Comparison of ENCODE assay signal across 8 cellular contexts in genomic region chr7:92836489-92837213, GRCh38. TPM values are rescaled to one million over a fixed set of nuclear protein-coding genes. Genes with fewer than 3 reads are reported as not detected.
A peak's percentile ranks its signal among the peaks of the same experiment; 100 is the strongest.
DNase-seq lines count a peak whose midpoint lies in the region; ATAC-seq, FAIRE-seq and TF ChIP-seq lines count a peak whose summit lies in the region.

Gene CDK6 (minus strand): TSS chr7:92836573. CDS start chr7:92833323, 3,250 bp downstream.

- H3K79me2 ChIP-seq in K562 (ENCODE audit: control insufficient read depth, insufficient read depth, low read length) (peaks cover 58% of the 10 kb centered on the region), smooth muscle cell (ENCODE audit: low read depth) (peaks cover 25% of the 10 kb centered on the region)

- H3K4me1 Mint-ChIP-seq in CD8-positive, alpha-beta T cell (ENCODE audit: low read depth): peaks cover 31% of the 10 kb centered on the region

- H2AFZ ChIP-seq in K562 (ENCODE audit: low read depth, low read length) (peak within 1 kb of the TSS; percentile 90), smooth muscle cell (ENCODE audit: low read depth) (peak within 1 kb of the TSS; percentile 82)

- peaks cover 5% of the 10 kb centered on the region for H3F3A ChIP-seq in smooth muscle cell (ENCODE audit: low read depth)

- H3K27me3 ChIP-seq in CD8-positive, alpha-beta T cell (ENCODE audit: insufficient read depth, low read length): peaks cover 3% of the 10 kb centered on the region
- no peaks in the 10 kb centered on the region for H3K27me3 ChIP-seq in K562 (ENCODE audit: control insufficient read depth in 2 of 2, insufficient read depth in 2 of 2, low read length in 2 of 2)
- peaks cover 54% of the 10 kb centered on the region for H3K27me3 ChIP-seq in iPS-20b (ENCODE audit: insufficient read depth, low read length)
- no peaks in the 10 kb centered on the region for H3K27me3 ChIP-seq in smooth muscle cell (ENCODE audit: low read depth)

- in situ Hi-C loops in K562 (cut with MboI) (no loop called here), KBM-7 (cut with MboI; ENCODE audit: low pct_unique_long_range_greater_than_20kb, low sequenced_read_pairs) (no loop called here)

- H3K27ac ChIP-seq in CD8-positive, alpha-beta T cell (ENCODE audit: low read depth, low read length): peak within 1 kb of the TSS; percentile 46
- H3K27ac ChIP-seq in K562 (ENCODE audit: extremely low read depth, low read depth, low read length) (peak within 1 kb of the TSS; percentile 90), iPS-20b (ENCODE audit: low read length) (no peak within 1 kb of the TSS), smooth muscle cell (ENCODE audit: low read depth) (peak within 1 kb of the TSS; percentile 87)

- no TSS peak for BruUV-seq in K562 (replicated peaks; lab: Mats Ljungman, UMichigan)

- peak within 1 kb of the TSS; percentile 85 for H3K4me3 ChIP-seq in CD8-positive, alpha-beta T cell (ENCODE audit: low read depth, low read length)
- H3K4me3 ChIP-seq in K562: peak within 1 kb of the TSS; percentile 56
- H3K4me3 ChIP-seq in iPS-20b (ENCODE audit: low read length): peak within 1 kb of the TSS; percentile 77
- H3K4me3 ChIP-seq in smooth muscle cell: peak within 1 kb of the TSS; percentile 91

- peak within 1 kb of the TSS; percentile 98 for H3K4me3 Mint-ChIP-seq in CD8-positive, alpha-beta T cell

- POLR2A ChIA-PET in CD8-positive, alpha-beta T cell (lab: Charles Lee): interaction anchor here (0.5 to 1.2 kb wide), 3 partner anchors 13 to 308 kb away, joined by 3 read pairs; partner anchors contain the start of gene RBM48
- POLR2A ChIA-PET in K562 (lab: Yijun Ruan, JAX): interaction anchor here (0.6 to 0.7 kb wide), 4 partner anchors 16 to 56 kb away, joined by 3 read pairs; no protein-coding TSS in a partner anchor

- FAIRE-seq in K562 (lab: Jason Lieb, UNC): no peak

- peak; percentile 39 for TF ChIP-seq POLR2A in K562 (conservative IDR thresholded peaks at IDR 0.05)

- H3K9me3 ChIP-seq in CD8-positive, alpha-beta T cell (ENCODE audit: low read length): no peaks in the 10 kb centered on the region
- H3K9me3 ChIP-seq in K562 (replicated peaks; ENCODE audit: control insufficient read depth, insufficient read depth, low read depth, low read length): peaks cover 4% of the 10 kb centered on the region; the same call in 1 of the 2 replicates
- no peaks in the 10 kb centered on the region for H3K9me3 ChIP-seq in iPS-20b (ENCODE audit: insufficient read depth, low read depth, low read length)
- H3K9me3 ChIP-seq in smooth muscle cell (replicated peaks; ENCODE audit: low read depth): no peaks in the 10 kb centered on the region

- TF ChIP-seq RAD21 in K562 (CRISPR knock-in tag; conservative IDR thresholded peaks at IDR 0.05 in 1 of 2, IDR thresholded peaks at IDR 0.05 in 1 of 2): no peak

- peak within 1 kb of the TSS; percentile 96 for H3K4me2 ChIP-seq in K562 (ENCODE audit: insufficient read depth, low read length)
- peak within 1 kb of the TSS; percentile 97 for H3K4me2 ChIP-seq in smooth muscle cell

- H3K27ac Mint-ChIP-seq in CD8-positive, alpha-beta T cell: peak within 1 kb of the TSS; percentile 91

- no peak for TF ChIP-seq CTCF in CD8-positive, alpha-beta T cell (IDR thresholded peaks at IDR 0.05)
- TF ChIP-seq CTCF in K562 (IDR thresholded peaks at IDR 0.05 in 2 of 3, conservative IDR thresholded peaks at IDR 0.05 in 1 of 3; ENCODE audit: insufficient read depth in 2 of 3, low read depth in 1 of 3, low read length in 3 of 3): no peak
- no peak for TF ChIP-seq CTCF in smooth muscle cell (IDR thresholded peaks at IDR 0.05; ENCODE audit: borderline replicate concordance, insufficient read depth, poor library complexity, severe bottlenecking)

- no peaks in the 10 kb centered on the region for H3K36me3 ChIP-seq in CD8-positive, alpha-beta T cell (ENCODE audit: insufficient read depth, low read length)
- H3K36me3 ChIP-seq in K562 (ENCODE audit: control insufficient read depth, insufficient read depth, low read length) (peaks cover 24% of the 10 kb centered on the region), iPS-20b (ENCODE audit: insufficient read depth, low read depth, low read length) (no peaks in the 10 kb centered on the region), smooth muscle cell (ENCODE audit: low read depth) (no peaks in the 10 kb centered on the region)

- intact Hi-C loops in CD8-positive, alpha-beta T cell (cut with DNase I, micrococcal nuclease): loop anchor here (5.0 to 10.0 kb wide), 5 partner anchors 392 to 1168 kb away; partner anchors contain the start of genes AKAP9 (in 1 of the 2), ANKIB1 (in 1 of the 2), BET1 (in 1 of the 2) and GATAD1 (in 1 of the 2)
- intact Hi-C loops in K562 (cut with micrococcal nuclease): loop anchor here (2.0 to 5.0 kb wide), 4 partner anchors 171 to 309 kb away; partner anchors contain the start of genes PEX1 and RBM48

- no peak; the same call in 1 of the 2 replicates for TF ChIP-seq EP300 in K562 (IDR thresholded peaks at IDR 0.05; ENCODE audit: low read length)

- ATAC-seq in CD8-positive, alpha-beta T cell: peak; percentile 47
- ATAC-seq in GM19467 (IDR thresholded peaks at IDR 0.05; ENCODE audit: unreplicated experiment) (peak; percentile 34), K562 (peak; percentile 85)

- 0% methylated on average over 38 of the region's 66 CpGs for WGBS in K562 (ENCODE audit: insufficient coverage, low coverage, missing lambda C conversion rate)
- WGBS in smooth muscle cell (ENCODE audit: low lambda C conversion rate): under 1% methylated on average over 29 of the region's 66 CpGs

- DNase-seq in CD8-positive, alpha-beta T cell: peak; percentile 41 to 73 (median 61)
- DNase-seq in HuH-7.5 (ENCODE audit: low spot score) (peak; percentile 43), T-helper 9 cell (peak; percentile 56), K562 (ENCODE audit: extremely low read depth in 1 of 4, low spot score in 3 of 4) (peak; percentile 89 to 91 (median 90)), smooth muscle cell (lab: John Stamatoyannopoulos, UW; ENCODE audit: unreplicated experiment) (peak; percentile 63), KBM-7 (no peak)

- H3K9me1 ChIP-seq in K562 (ENCODE audit: control insufficient read depth, insufficient read depth, low read length): no peaks in the 10 kb centered on the region

- H3K9ac ChIP-seq in K562 (ENCODE audit: insufficient read depth in 1 of 2, low read depth in 2 of 2, low read length in 2 of 2) (peak within 1 kb of the TSS; percentile 93 to 97), iPS-20b (ENCODE audit: low read depth, low read length) (peak within 1 kb of the TSS; percentile 43; the same call in 1 of the 2 replicates), smooth muscle cell (ENCODE audit: low read depth) (peak within 1 kb of the TSS; percentile 84)

- peaks cover 20% of the 10 kb centered on the region for H3K4me1 ChIP-seq in CD8-positive, alpha-beta T cell (ENCODE audit: insufficient read depth, low read length)
- H3K4me1 ChIP-seq in K562 (replicated peaks in 1 of 2; ENCODE audit: control insufficient read depth in 2 of 2, insufficient read depth in 2 of 2, low read length in 2 of 2) (peaks cover 0 to 31% of the 10 kb centered on the region in 2 experiments; a peak in 3 of 5 replicates), iPS-20b (ENCODE audit: insufficient read depth, low read length) (peaks cover 8% of the 10 kb centered on the region; the same call in 1 of the 2 replicates), smooth muscle cell (ENCODE audit: low read depth) (peaks cover 13% of the 10 kb centered on the region)

- no peaks in the 10 kb centered on the region for H3K9me3 Mint-ChIP-seq in CD8-positive, alpha-beta T cell

- peaks cover 23% of the 10 kb centered on the region for H3K36me3 Mint-ChIP-seq in CD8-positive, alpha-beta T cell

- CTCF ChIA-PET in CD8-positive, alpha-beta T cell (lab: Charles Lee): interaction anchor here (1.0 to 1.4 kb wide), 4 partner anchors 12 to 221 kb away, joined by 3 to 4 read pairs (median 4); no protein-coding TSS in a partner anchor
- CTCF ChIA-PET in K562 (lab: Yijun Ruan, JAX; ENCODE audit: low intra/inter-chr PET ratio): no interaction called here

- H4K20me1 ChIP-seq in K562 (replicated peaks; ENCODE audit: control insufficient read depth, insufficient read depth, low read length) (no peaks in the 10 kb centered on the region), smooth muscle cell (ENCODE audit: low read depth) (peaks cover 11% of the 10 kb centered on the region)

- H3K27me3 Mint-ChIP-seq in CD8-positive, alpha-beta T cell (ENCODE audit: low read depth): peaks cover 4% of the 10 kb centered on the region

TF ChIP-seq in K562, 482 proteins besides CTCF, POLR2A, EP300 and RAD21 (continues in another document):
- TF ChIP-seq SRSF1 (IDR thresholded peaks at IDR 0.05; ENCODE audit: low read depth, low read length): no peak
- TF ChIP-seq USF2 (CRISPR knock-in tag; IDR thresholded peaks at IDR 0.05): peak; percentile 40
- TF ChIP-seq JUND (IDR thresholded peaks at IDR 0.05; ENCODE audit: borderline replicate concordance, low read depth, low read length): no peak
- TF ChIP-seq JUND (tag; IDR thresholded peaks at IDR 0.05; ENCODE audit: borderline replicate concordance, low read depth, low read length): no peak

RNA-seq across cellular contexts. Expression of gene CDK6, which starts in this region (rescaled TPM):
- 10 to 100 TPM; 15.9 to 16.7 TPM for total RNA-seq in CD8-positive, alpha-beta T cell
- total RNA-seq in K562 (2011; cell fraction: chromatin; rRNA removed; ENCODE audit: low replicate concordance): 85.3 and 114 TPM in 2 replicates
- total RNA-seq in K562 (2011; cell fraction: nucleolus; rRNA removed): 56.5 and 61.6 TPM in 2 replicates
- total RNA-seq in K562 (2011; cell fraction: nucleoplasm; rRNA removed): 58.1 and 77.3 TPM in 2 replicates
- total RNA-seq in K562 (2014; rRNA removed) (90.8 and 91.6 TPM in 2 replicates), K562 (2014; rRNA removed; fragmentation: Illumina TruSeq; extraction: Trizol) (77.8 and 81.9 TPM in 2 replicates), K562 (2015; rRNA removed; fragmentation: Illumina TruSeq; extraction: Trizol) (62.2 and 63.9 TPM in 2 replicates), K562 (2021) (97.9 and 109 TPM in 2 replicates), smooth muscle cell (99.2 and 118 TPM in 2 replicates)
- polyA plus RNA-seq in K562 (2011; rRNA removed) (37.2 and 39.0 TPM in 2 replicates), K562 (2014; fragmentation: Illumina TruSeq; extraction: Trizol) (37.1 and 44.4 TPM in 2 replicates), K562 (2014; fragmentation: Nextera tagmentation; extraction: Ambion mirVana) (10 to 100 TPM in 1 of 2 experiments, 1 to 10 TPM in 1; 7.6 to 15.0 TPM), K562 (2014; rRNA removed) (24.5 and 27.3 TPM in 2 replicates), smooth muscle cell (26.7 and 34.2 TPM in 2 replicates)
- 26.0 and 31.7 TPM in 2 replicates for polyA plus RNA-seq in K562 (2011; cell fraction: cytosol; rRNA removed)
- 39.8 and 46.6 TPM in 2 replicates for polyA plus RNA-seq in K562 (2011; cell fraction: nucleus; rRNA removed)
- 14.5 and 19.6 TPM in 2 replicates for polyA plus RNA-seq in K562 (2012)
- polyA minus RNA-seq in K562 (2011; rRNA and poly(A)+ RNA removed): 108 and 112 TPM in 2 replicates
- polyA minus RNA-seq in K562 (2011; cell fraction: cytosol; rRNA and poly(A)+ RNA removed): 119 and 123 TPM in 2 replicates
- 84.6 and 94.7 TPM in 2 replicates for polyA minus RNA-seq in K562 (2011; cell fraction: nucleus; rRNA and poly(A)+ RNA removed)

Comparison
In these comparisons a context has a peak if more than half of its experiments do, and no peak if none do; other contexts are left out.
1. ATAC-seq: peak in every context shown above with its lines; median percentile 85 in K562; 47 in CD8-positive, alpha-beta T cell; 34 in GM19467.
2. H3K9ac ChIP-seq: peak in every context shown above with its lines; median percentile 95 in K562; 84 in smooth muscle cell; 43 in iPS-20b.